In the genomic region with DNA sequence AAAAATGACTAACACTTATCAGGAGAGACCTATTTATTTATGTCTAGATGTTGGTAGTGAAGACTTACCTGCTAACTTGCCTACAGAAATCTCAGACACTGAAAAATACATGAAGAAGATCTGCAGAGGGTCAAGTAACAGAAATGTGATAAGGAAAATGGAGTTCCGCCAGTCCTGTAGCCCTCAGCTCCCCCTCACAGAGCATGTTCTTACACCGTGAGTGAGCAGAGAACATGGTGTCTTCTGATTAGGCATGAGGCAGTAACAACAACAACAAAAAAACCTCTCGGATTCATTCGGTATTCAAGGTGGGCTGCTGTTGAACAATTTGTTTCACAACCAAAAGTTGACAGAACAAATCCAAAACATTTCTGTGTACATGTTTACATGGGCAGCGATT, we compare ENCODE assay signal across 31 cellular contexts.
DNase-seq lines count a peak whose midpoint lies in the region; ATAC-seq, FAIRE-seq and TF ChIP-seq lines count a peak whose summit lies in the region.
"Had no signal": no experiment of that assay in that cellular context is flagged by ENCODE, and none has a peak within 500 bp of the region (broad histone marks: within the 10 kb centered on the region; RNA-seq: fewer than 3 reads in every experiment).

No MANE protein-coding gene starts in this region.

- no peak overlapping the region for H3K9ac ChIP-seq in H9 (ENCODE audit: extremely low read depth, insufficient read length, low read length)
- no peak overlapping the region for H3K9ac ChIP-seq in H1 (replicated peaks in 1 of 4; ENCODE audit: extremely low read depth in 1 of 4, low read depth in 3 of 4, low read length in 3 of 4)
- no peak overlapping the region for H3K9ac ChIP-seq in mesenchymal stem cell (ENCODE audit: low read length)

- no peaks in the 10 kb centered on the region for H3K79me1 ChIP-seq in H9 (ENCODE audit: insufficient read depth, low read depth, low read length, poor library complexity, severe bottlenecking)
- H3K79me1 ChIP-seq in H1 (ENCODE audit: low read depth, low read length): no peaks in the 10 kb centered on the region
- no peaks in the 10 kb centered on the region for H3K79me1 ChIP-seq in mesenchymal stem cell (replicated peaks; ENCODE audit: low read length, poor library complexity, severe bottlenecking)

- H2BK20ac ChIP-seq in H9 (ENCODE audit: low read depth, low read length, poor library complexity, severe bottlenecking): no peak overlapping the region
- H2BK20ac ChIP-seq in H1 (ENCODE audit: low read length): no peak overlapping the region

- TF ChIP-seq POLR2A in H1 (IDR thresholded peaks at IDR 0.05; ENCODE audit: control extremely low read depth in 1 of 2, low read depth in 2 of 2, low read length in 2 of 2): no peak

- no peak overlapping the region for H2BK5ac ChIP-seq in H9 (ENCODE audit: insufficient read length, low read length)
- peak overlapping the region; percentile 63; the same call in 1 of the 2 replicates for H2BK5ac ChIP-seq in H1 (ENCODE audit: low read depth, low read length)
- H2BK5ac ChIP-seq in mesenchymal stem cell (ENCODE audit: low read depth, low read length, poor library complexity, severe bottlenecking): no peak overlapping the region

- H3K9me3 Mint-ChIP-seq in H9: no peaks in the 10 kb centered on the region
- H3K9me3 Mint-ChIP-seq in type B pancreatic cell: no peaks in the 10 kb centered on the region
- H3K9me3 Mint-ChIP-seq: HFFc6 had no signal

- no peak overlapping the region for H4K8ac ChIP-seq in H9 (replicated peaks; ENCODE audit: insufficient read length, low read depth, low read length)
- H4K8ac ChIP-seq in H1 (ENCODE audit: extremely low read depth, insufficient read depth, low read length): no peak overlapping the region
- H4K8ac ChIP-seq in mesenchymal stem cell (ENCODE audit: low read length): no peak overlapping the region

- H3K4me1 ChIP-seq in H9 (ENCODE audit: insufficient read depth, low read length) (no peaks in the 10 kb centered on the region; the same call in 1 of the 2 replicates), H1 (replicated peaks in 1 of 4; ENCODE audit: control insufficient read depth in 3 of 4, insufficient read depth in 4 of 4, low read length in 3 of 4) (peaks cover 0 to 4% (median 1%) of the 10 kb centered on the region in 4 experiments; a peak in 2 of 7 replicates), mesenchymal stem cell (ENCODE audit: control insufficient read depth, insufficient read depth, low read depth, low read length) (peaks cover 3% of the 10 kb centered on the region)
- H3K4me1 ChIP-seq: A549, HAP-1, SJCRH30 had no signal

- TF ChIP-seq EP300 in H1 (IDR thresholded peaks at IDR 0.05; ENCODE audit: borderline replicate concordance in 1 of 2, low read depth in 2 of 2, low read length in 2 of 2): no peak

- no peak overlapping the region for H3T11ph ChIP-seq in H9 (ENCODE audit: low read length)

- POLR2A ChIA-PET in H1 (lab: Charles Lee; ENCODE audit: partially characterized antibody): no interaction called here

- H3K36me3 ChIP-seq in H1 (ENCODE audit: control insufficient read depth in 2 of 4, insufficient read depth in 4 of 4, low read length in 3 of 4) (no peaks in the 10 kb centered on the region), mesenchymal stem cell (ENCODE audit: control insufficient read depth in 1 of 2, insufficient read depth in 2 of 2, low read depth in 1 of 2, low read length in 2 of 2) (no peaks in the 10 kb centered on the region)
- H3K36me3 ChIP-seq: HAP-1, MG63, SJCRH30 had no signal

- H2AK5ac ChIP-seq in H9 (ENCODE audit: insufficient read length, low read length) (no peak overlapping the region), H1 (ENCODE audit: low read depth, low read length) (no peak overlapping the region), mesenchymal stem cell (ENCODE audit: low read length, severe bottlenecking) (peak overlapping the region; percentile 8)

- H3K4me3 Mint-ChIP-seq in H9: no peak overlapping the region
- H3K4me3 Mint-ChIP-seq in type B pancreatic cell: no peak overlapping the region
- H3K4me3 Mint-ChIP-seq: CD4-positive, alpha-beta memory T cell; HFFc6 had no signal

- H3K23ac ChIP-seq in H9 (ENCODE audit: insufficient read length, low read depth, low read length) (no peak overlapping the region), H1 (ENCODE audit: insufficient read length) (no peak overlapping the region), mesenchymal stem cell (ENCODE audit: low read length in 2 of 2) (no peak overlapping the region)

- CTCF ChIA-PET in H1 (lab: Charles Lee; ENCODE audit: partially characterized antibody): no interaction called here

- H3K4ac ChIP-seq in H9 (ENCODE audit: low read depth, low read length): no peak overlapping the region
- H3K4ac ChIP-seq in H1 (replicated peaks; ENCODE audit: insufficient read length, low read depth, low read length): no peak overlapping the region
- no peak overlapping the region for H3K4ac ChIP-seq in mesenchymal stem cell (ENCODE audit: low read depth in 1 of 2, low read length in 2 of 2)

- H3K36me3 Mint-ChIP-seq in H9 (ENCODE audit: insufficient read depth in 1 of 3, low read depth in 3 of 3) (no peaks in the 10 kb centered on the region; a peak in 1 of 7 replicates), type B pancreatic cell (no peaks in the 10 kb centered on the region)
- H3K36me3 Mint-ChIP-seq: CD4-positive, alpha-beta memory T cell had no signal

- H4K91ac ChIP-seq in H9 (ENCODE audit: insufficient read length, low read depth, low read length) (no peak overlapping the region), H1 (replicated peaks; ENCODE audit: insufficient read length, low read length) (no peak overlapping the region), mesenchymal stem cell (ENCODE audit: low read length) (no peak overlapping the region)

- H3K27ac Mint-ChIP-seq in H9 (peak overlapping the region; percentile 44 to 74 (median 45); a peak in 2 of 7 replicates), type B pancreatic cell (peak overlapping the region; percentile 10)
- H3K27ac Mint-ChIP-seq: CD4-positive, alpha-beta memory T cell; HFFc6 had no signal

- no peaks in the 10 kb centered on the region for H3K27me3 ChIP-seq in H9 (ENCODE audit: insufficient read depth, low read length)
- H3K27me3 ChIP-seq in H1 (replicated peaks in 1 of 4; ENCODE audit: control insufficient read depth in 3 of 4, extremely low read depth in 1 of 4, insufficient read depth in 3 of 4, low read length in 3 of 4): no peaks in the 10 kb centered on the region
- H3K27me3 ChIP-seq in mesenchymal stem cell (ENCODE audit: control insufficient read depth in 1 of 2, insufficient read depth in 1 of 2, low read length in 2 of 2): no peaks in the 10 kb centered on the region
- H3K27me3 ChIP-seq: MG63, SJCRH30 had no signal

- H2BK120ac ChIP-seq in H9 (ENCODE audit: low read depth, low read length, poor library complexity, severe bottlenecking) (no peak overlapping the region), H1 (replicated peaks; ENCODE audit: low read depth, low read length) (no peak overlapping the region), mesenchymal stem cell (ENCODE audit: low read depth, low read length) (no peak overlapping the region)

- H3K4me2 ChIP-seq in H9 (ENCODE audit: insufficient read depth, insufficient read length, low read length) (no peak overlapping the region), H1 (ENCODE audit: insufficient read depth in 1 of 2, low read depth in 2 of 2, low read length in 2 of 2) (no peak overlapping the region), mesenchymal stem cell (ENCODE audit: low read length, poor library complexity, severe bottlenecking) (no peak overlapping the region)
- H3K4me2 ChIP-seq: A549, PC-9 had no signal

- H3K4me1 Mint-ChIP-seq in H9 (peaks cover 10 to 11% of the 10 kb centered on the region in 2 experiments), type B pancreatic cell (ENCODE audit: unreplicated experiment) (peaks cover 6% of the 10 kb centered on the region)
- H3K4me1 Mint-ChIP-seq: CD4-positive, alpha-beta memory T cell had no signal

- no peak overlapping the region for H4K5ac ChIP-seq in H9 (ENCODE audit: insufficient read length, low read depth, low read length)
- no peak overlapping the region for H4K5ac ChIP-seq in H1 (ENCODE audit: insufficient read length, low read depth, low read length)

- H3K56ac ChIP-seq in H9 (ENCODE audit: insufficient read length, low read depth, low read length) (no peak overlapping the region), H1 (replicated peaks; ENCODE audit: insufficient read length, low read depth, low read length) (no peak overlapping the region)

- TF ChIP-seq RAD21 in H1 (IDR thresholded peaks at IDR 0.05 in 1 of 2, conservative IDR thresholded peaks at IDR 0.05 in 1 of 2; ENCODE audit: low read depth in 2 of 2, low read length in 2 of 2): no peak

- no peak for TF ChIP-seq CTCF in H9 (conservative IDR thresholded peaks at IDR 0.05)
- no peak for TF ChIP-seq CTCF in H1 (IDR thresholded peaks at IDR 0.05; ENCODE audit: control extremely low read depth in 1 of 3, insufficient read depth in 1 of 3, low read depth in 1 of 3, low read length in 3 of 3)
- TF ChIP-seq CTCF in type B pancreatic cell (conservative IDR thresholded peaks at IDR 0.05): no peak

- H2AFZ ChIP-seq in H9 (ENCODE audit: low read length) (peak overlapping the region; percentile 53), H1 (ENCODE audit: low read length) (peak overlapping the region; percentile 43; the same call in 1 of the 2 replicates), mesenchymal stem cell (ENCODE audit: low read depth, low read length) (no peak overlapping the region)
- H2AFZ ChIP-seq: PC-9 had no signal

- no peaks in the 10 kb centered on the region for H4K20me1 ChIP-seq in H9 (ENCODE audit: control insufficient read depth, insufficient read depth, insufficient read length)
- no peaks in the 10 kb centered on the region for H4K20me1 ChIP-seq in H1 (replicated peaks in 1 of 2; ENCODE audit: control insufficient read depth in 1 of 2, insufficient read depth in 2 of 2, low read length in 2 of 2)

- DNase-seq in H9: no peak
- DNase-seq in H1 (ENCODE audit: low read depth in 1 of 2, low spot score in 2 of 2): no peak
- DNase-seq in mesenchymal stem cell: no peak
- DNase-seq in type B pancreatic cell (ENCODE audit: extremely low spot score, unreplicated experiment): no peak
- no peak for DNase-seq in SKM-1 (lab: John Stamatoyannopoulos, UW; ENCODE audit: unreplicated experiment)
- DNase-seq in cerebellar cortex (ENCODE audit: low spot score): no peak
- DNase-seq: C1 segment of cervical spinal cord; CD4-positive, alpha-beta memory T cell; COR-L47; DMS53; GDM1; HFFc6; IMR-90; KG1; MG63; NCI-H1105 treated with DMSO at 0.1 percent for 48 hours; NCI-H146; NCI-H1930; NCI-H2107; NCI-H446 treated with DMSO at 0.1 percent for 48 hours; NCI-H526; NCI-H82; NK-92 treated with Interleukin-12 subunit alpha and Interleukin-12 subunit beta, amount 100 ng/mL, for 24 hours; PC-9; SJCRH30 had no signal

- H2BK12ac ChIP-seq in H9 (ENCODE audit: insufficient read length, low read depth, low read length): no peak overlapping the region
- no peak overlapping the region for H2BK12ac ChIP-seq in H1 (ENCODE audit: low read depth, low read length)
- no peak overlapping the region for H2BK12ac ChIP-seq in mesenchymal stem cell (ENCODE audit: low read length in 2 of 2)

- H3K27me3 Mint-ChIP-seq in H9 (ENCODE audit: low read depth) (no peaks in the 10 kb centered on the region; the same call in 1 of the 2 replicates), type B pancreatic cell (no peaks in the 10 kb centered on the region)
- H3K27me3 Mint-ChIP-seq: CD4-positive, alpha-beta memory T cell had no signal

- no peak overlapping the region for H3K18ac ChIP-seq in H9 (ENCODE audit: insufficient read length, low read depth, low read length)
- H3K18ac ChIP-seq in H1 (ENCODE audit: extremely low read depth, low read length): no peak overlapping the region
- H3K18ac ChIP-seq in mesenchymal stem cell (ENCODE audit: low read depth in 1 of 2, low read length in 2 of 2): no peak overlapping the region

- WGBS in H9 (ENCODE audit: extremely low coverage, insufficient read length, low lambda C conversion rate): no CpG with 5 or more reads among the region's 5 CpGs
- 84% methylated on average over 5 of the region's 5 CpGs; no CpG with 5 or more reads in 1 of the 2 experiments for WGBS in H1 (ENCODE audit: extremely low coverage in 1 of 2, insufficient coverage in 1 of 2, insufficient read length in 1 of 2, insufficient replicate concordance in 2 of 2, low coverage in 1 of 2, low lambda C conversion rate in 2 of 2, missing lambda C conversion rate in 1 of 2), 2 experiments
- 95% methylated on average over 3 of the region's 5 CpGs for WGBS in mesenchymal stem cell

- H2BK15ac ChIP-seq in H9 (ENCODE audit: low read depth, low read length) (no peak overlapping the region), H1 (ENCODE audit: low read length) (no peak overlapping the region), mesenchymal stem cell (ENCODE audit: low read depth, poor library complexity, severe bottlenecking) (no peak overlapping the region)

- H3K4me3 ChIP-seq in H1 (ENCODE audit: extremely low read depth in 1 of 4, insufficient read depth in 2 of 4, low read depth in 3 of 4, low read length in 4 of 4) (no peak overlapping the region), mesenchymal stem cell (ENCODE audit: insufficient read depth in 1 of 2, low read depth in 1 of 2, low read length in 2 of 2) (no peak overlapping the region)
- H3K4me3 ChIP-seq: A549, GM12878, HAP-1, MG63, PC-9, SJCRH30 had no signal

- no peaks in the 10 kb centered on the region for H3K9me3 ChIP-seq in H9 (ENCODE audit: control insufficient read depth, low read depth, low read length)
- H3K9me3 ChIP-seq in H1 (ENCODE audit: insufficient read depth in 2 of 2, low read depth in 1 of 2, low read length in 1 of 2): no peaks in the 10 kb centered on the region
- H3K9me3 ChIP-seq in mesenchymal stem cell (ENCODE audit: control insufficient read depth, low read length): no peaks in the 10 kb centered on the region
- H3K9me3 ChIP-seq: A549, HAP-1, MG63, SJCRH30 had no signal

- H3K14ac ChIP-seq in H9 (ENCODE audit: insufficient read depth, low read length) (no peak overlapping the region), H1 (ENCODE audit: insufficient read length) (no peak overlapping the region), mesenchymal stem cell (ENCODE audit: low read length in 2 of 2) (no peak overlapping the region)

- no peaks in the 10 kb centered on the region for H3K79me2 ChIP-seq in H9 (ENCODE audit: insufficient read depth, low read length)
- no peaks in the 10 kb centered on the region for H3K79me2 ChIP-seq in H1 (ENCODE audit: control insufficient read depth in 1 of 2, insufficient read depth in 2 of 2, low read length in 2 of 2)

- no peaks in the 10 kb centered on the region for H3K23me2 ChIP-seq in H9 (ENCODE audit: insufficient read length, low read depth, low read length, poor library complexity, severe bottlenecking)
- H3K23me2 ChIP-seq in H1 (ENCODE audit: low read depth, low read length): no peaks in the 10 kb centered on the region

- H3K27ac ChIP-seq in H9 (ENCODE audit: insufficient read length, low read depth, low read length): no peak overlapping the region
- no peak overlapping the region for H3K27ac ChIP-seq in H1 (ENCODE audit: low read depth, low read length)
- no peak overlapping the region for H3K27ac ChIP-seq in mesenchymal stem cell (ENCODE audit: low read length, poor library complexity, severe bottlenecking)
- H3K27ac ChIP-seq: A549, PC-9, SJCRH30 had no signal

- no peak for FAIRE-seq in H1 (lab: Jason Lieb, UNC)
- FAIRE-seq: GM12878, GM19239 had no signal

- no peak for ATAC-seq in GM18907 (IDR thresholded peaks at IDR 0.05; ENCODE audit: unreplicated experiment)
- ATAC-seq: A549, GM12878, Right ventricle myocardium inferior had no signal
